In genomic region chr2:238670341-238670681, GRCh38 we compare ENCODE assay signal across 15 cellular contexts.
DNase-seq lines count a peak whose midpoint lies in the region; ATAC-seq and TF ChIP-seq lines count a peak whose summit lies in the region.
"Had no signal": no experiment of that assay in that cellular context is flagged by ENCODE, and none has a peak within 500 bp of the region (broad histone marks: within the 10 kb centered on the region; RNA-seq: fewer than 3 reads in every experiment).

No MANE protein-coding gene starts in this region.

- H3K36me3 Mint-ChIP-seq in activated CD8-positive, alpha-beta T cell treated with anti-CD3 and anti-CD28 coated beads for 36 hours (ENCODE audit: low read depth): no peaks in the 10 kb centered on the region
- no peaks in the 10 kb centered on the region for H3K36me3 Mint-ChIP-seq in activated CD8-positive, alpha-beta T cell treated with anti-CD3 and anti-CD28 coated beads, Interleukin-2, amount 10 ng/mL, durations not matched to agents 7 days and 5 days (ENCODE audit: low read depth)
- peaks cover 5% of the 10 kb centered on the region for H3K36me3 Mint-ChIP-seq in activated naive CD8-positive, alpha-beta T cell treated with anti-CD3 and anti-CD28 coated beads for 36 hours

- intact Hi-C loops in activated CD8-positive, alpha-beta T cell treated with anti-CD3 and anti-CD28 coated beads for 36 hours (cut with micrococcal nuclease): no loop called here

- ATAC-seq in activated CD8-positive, alpha-beta T cell treated with anti-CD3 and anti-CD28 coated beads for 36 hours: peak; percentile 55
- no peak for ATAC-seq in activated CD8-positive, alpha-beta T cell treated with anti-CD3 and anti-CD28 coated beads, Interleukin-2, amount 10 ng/mL, durations not matched to agents 7 days and 5 days
- ATAC-seq in HG03045 (IDR thresholded peaks at IDR 0.05; ENCODE audit: unreplicated experiment): no peak

- no peak for TF ChIP-seq CTCF in activated CD8-positive, alpha-beta T cell treated with anti-CD3 and anti-CD28 coated beads for 36 hours (IDR thresholded peaks at IDR 0.05)

- H3K4me1 Mint-ChIP-seq in activated CD8-positive, alpha-beta T cell treated with anti-CD3 and anti-CD28 coated beads for 36 hours (ENCODE audit: low read depth): peaks cover 4% of the 10 kb centered on the region
- no peaks in the 10 kb centered on the region for H3K4me1 Mint-ChIP-seq in activated CD8-positive, alpha-beta T cell treated with anti-CD3 and anti-CD28 coated beads, Interleukin-2, amount 10 ng/mL, durations not matched to agents 7 days and 5 days (ENCODE audit: low read depth)
- H3K4me1 Mint-ChIP-seq in activated naive CD8-positive, alpha-beta T cell treated with anti-CD3 and anti-CD28 coated beads for 36 hours: peaks cover 2% of the 10 kb centered on the region

- in situ Hi-C loops in G401 (cut with HindIII; ENCODE audit: low sequenced_read_pairs): no loop called here

- no peak overlapping the region for H3K4me3 Mint-ChIP-seq in activated CD8-positive, alpha-beta T cell treated with anti-CD3 and anti-CD28 coated beads for 36 hours
- no peak overlapping the region for H3K4me3 Mint-ChIP-seq in activated CD8-positive, alpha-beta T cell treated with anti-CD3 and anti-CD28 coated beads, Interleukin-2, amount 10 ng/mL, durations not matched to agents 7 days and 5 days
- H3K4me3 Mint-ChIP-seq in activated naive CD8-positive, alpha-beta T cell treated with anti-CD3 and anti-CD28 coated beads for 36 hours: no peak overlapping the region

- H3K9me3 Mint-ChIP-seq in activated CD8-positive, alpha-beta T cell treated with anti-CD3 and anti-CD28 coated beads for 36 hours: peaks cover 7% of the 10 kb centered on the region
- H3K9me3 Mint-ChIP-seq in activated CD8-positive, alpha-beta T cell treated with anti-CD3 and anti-CD28 coated beads, Interleukin-2, amount 10 ng/mL, durations not matched to agents 7 days and 5 days (ENCODE audit: insufficient read depth): no peaks in the 10 kb centered on the region
- peaks cover 16% of the 10 kb centered on the region for H3K9me3 Mint-ChIP-seq in activated naive CD8-positive, alpha-beta T cell treated with anti-CD3 and anti-CD28 coated beads for 36 hours

- DNase-seq in activated CD8-positive, alpha-beta T cell treated with anti-CD3 and anti-CD28 coated beads for 36 hours: peak; percentile 25
- DNase-seq in activated CD8-positive, alpha-beta T cell treated with anti-CD3 and anti-CD28 coated beads, Interleukin-2, amount 10 ng/mL, durations not matched to agents 7 days and 5 days: no peak
- peak; percentile 55 for DNase-seq in stimulated activated CD4-positive, alpha-beta T cell treated with anti-CD3 and anti-CD28 coated beads, Interleukin-1b, Interleukin-23, amount 100 ng/mL, for 48 hours
- DNase-seq in stimulated activated CD4-positive, alpha-beta T cell treated with anti-CD3 and anti-CD28 coated beads, Interleukin-4, amount 100 ng/mL, for 1 hour: no peak
- DNase-seq in activated naive CD8-positive, alpha-beta T cell treated with anti-CD3 and anti-CD28 coated beads for 36 hours: peak; percentile 29
- DNase-seq in G401 (ENCODE audit: low spot score): no peak
- DNase-seq: ACHN, AML-193, COR-L47, NCI-H1105 treated with DMSO at 0.1 percent for 48 hours, NCI-H1694 treated with DMSO at 0.1 percent for 48 hours, NCI-H2107, NCI-H2227 treated with DMSO at 0.1 percent for 48 hours, NCI-H524 had no signal

- POLR2A ChIA-PET in activated CD8-positive, alpha-beta T cell treated with anti-CD3 and anti-CD28 coated beads for 36 hours (lab: Charles Lee): no interaction called here
- POLR2A ChIA-PET in activated CD8-positive, alpha-beta T cell treated with anti-CD3 and anti-CD28 coated beads, Interleukin-2, amount 10 ng/mL, durations not matched to agents 7 days and 5 days (lab: Charles Lee): no interaction called here

- no peak overlapping the region for H3K27ac Mint-ChIP-seq in activated CD8-positive, alpha-beta T cell treated with anti-CD3 and anti-CD28 coated beads for 36 hours
- no peak overlapping the region for H3K27ac Mint-ChIP-seq in activated CD8-positive, alpha-beta T cell treated with anti-CD3 and anti-CD28 coated beads, Interleukin-2, amount 10 ng/mL, durations not matched to agents 7 days and 5 days
- H3K27ac Mint-ChIP-seq in activated naive CD8-positive, alpha-beta T cell treated with anti-CD3 and anti-CD28 coated beads for 36 hours: no peak overlapping the region

- H3K27me3 Mint-ChIP-seq in activated CD8-positive, alpha-beta T cell treated with anti-CD3 and anti-CD28 coated beads for 36 hours: peaks cover 21% of the 10 kb centered on the region
- peaks cover 16% of the 10 kb centered on the region for H3K27me3 Mint-ChIP-seq in activated CD8-positive, alpha-beta T cell treated with anti-CD3 and anti-CD28 coated beads, Interleukin-2, amount 10 ng/mL, durations not matched to agents 7 days and 5 days (ENCODE audit: low read depth)
- peaks cover 42% of the 10 kb centered on the region for H3K27me3 Mint-ChIP-seq in activated naive CD8-positive, alpha-beta T cell treated with anti-CD3 and anti-CD28 coated beads for 36 hours

- CTCF ChIA-PET in activated CD8-positive, alpha-beta T cell treated with anti-CD3 and anti-CD28 coated beads for 36 hours (lab: Charles Lee): no interaction called here
- CTCF ChIA-PET in activated CD8-positive, alpha-beta T cell treated with anti-CD3 and anti-CD28 coated beads, Interleukin-2, amount 10 ng/mL, durations not matched to agents 7 days and 5 days (lab: Charles Lee): no interaction called here

Comparison
In these comparisons a context has a peak if more than half of its experiments do, and no peak if none do; other contexts are left out.
1. DNase-seq: peak in activated CD8-positive, alpha-beta T cell treated with anti-CD3 and anti-CD28 coated beads for 36 hours (single experiment), stimulated activated CD4-positive, alpha-beta T cell treated with anti-CD3 and anti-CD28 coated beads, Interleukin-1b, Interleukin-23, amount 100 ng/mL, for 48 hours (single experiment) and activated naive CD8-positive, alpha-beta T cell treated with anti-CD3 and anti-CD28 coated beads for 36 hours (single experiment); none in activated CD8-positive, alpha-beta T cell treated with anti-CD3 and anti-CD28 coated beads, Interleukin-2, amount 10 ng/mL, durations not matched to agents 7 days and 5 days (single experiment), stimulated activated CD4-positive, alpha-beta T cell treated with anti-CD3 and anti-CD28 coated beads, Interleukin-4, amount 100 ng/mL, for 1 hour (single experiment) and G401 (single experiment).